ENCODE assay signal across 15 cellular contexts in the genomic region with DNA sequence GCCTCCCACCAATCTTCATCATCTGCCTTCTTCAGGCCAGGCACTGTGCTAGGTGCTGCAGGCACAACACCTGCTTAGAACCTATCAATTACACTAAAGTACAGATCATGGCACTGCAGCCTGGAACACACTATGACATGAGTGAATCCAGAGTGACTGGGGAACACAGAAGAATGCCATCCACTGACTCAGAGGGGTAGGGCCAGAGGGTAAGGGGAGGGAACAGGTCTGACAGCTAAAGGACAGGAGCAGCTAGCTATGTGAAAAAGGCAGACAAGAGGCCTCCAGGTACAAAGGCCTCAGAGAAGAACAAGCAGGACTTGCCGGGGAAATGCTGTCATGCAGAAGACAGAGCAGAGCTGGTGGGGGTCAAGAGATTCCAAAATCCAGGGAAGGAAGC. TPM values are rescaled to one million over a fixed set of nuclear protein-coding genes. Genes with fewer than 3 reads are reported as not detected.
DNase-seq lines count a peak whose midpoint lies in the region; ATAC-seq and TF ChIP-seq lines count a peak whose summit lies in the region.
"Had no signal": no experiment of that assay in that cellular context is flagged by ENCODE, and none has a peak within 500 bp of the region (broad histone marks: within the 10 kb centered on the region; RNA-seq: fewer than 3 reads in every experiment).

No MANE protein-coding gene starts in this region.

- no peaks in the 10 kb centered on the region for H4K20me1 ChIP-seq in PC-3 (ENCODE audit: low read length)

- H3K4me3 ChIP-seq in PC-3 (ENCODE audit: low read length) (no peak overlapping the region), esophagus (ENCODE audit: low read depth in 1 of 2, low read length in 2 of 2) (no peak overlapping the region), upper lobe of right lung (no peak overlapping the region)
- H3K4me3 ChIP-seq: GM23248 had no signal

- H3F3A ChIP-seq in PC-3 (ENCODE audit: low read length, unreplicated experiment) = no peaks in the 10 kb centered on the region

- no peak for TF ChIP-seq CTCF in PC-3 (conservative IDR thresholded peaks at IDR 0.05; ENCODE audit: low read depth, low read length)
- no peak for TF ChIP-seq CTCF in upper lobe of right lung (IDR thresholded peaks at IDR 0.05)

- ATAC-seq in PC-3 (peak; percentile 24; the same call in 1 of the 2 replicates), upper lobe of right lung (no peak), GM18511 (IDR thresholded peaks at IDR 0.05; ENCODE audit: unreplicated experiment) (no peak)

- POLR2A ChIA-PET in PC-3 (lab: Charles Lee; ENCODE audit: unreplicated experiment) = no interaction called here

- WGBS in esophagus, 2 donors = 56 to 82% methylated on average over 1 of the region's 1 CpG

- H3K9me2 ChIP-seq in PC-3 (replicated peaks; ENCODE audit: low read length) = no peaks in the 10 kb centered on the region

- no peak overlapping the region for H2AFZ ChIP-seq in PC-3 (ENCODE audit: low read length)
- H2AFZ ChIP-seq: GM23248 had no signal

- CTCF ChIA-PET in PC-3 (lab: Charles Lee) = no interaction called here

- peak; percentile 13 for DNase-seq in PC-3
- DNase-seq in upper lobe of right lung = peak; percentile 0
- DNase-seq in stimulated activated CD4-positive, alpha-beta T cell treated with anti-CD3 and anti-CD28 coated beads, Interleukin-4, amount 100 ng/mL, for 1 hour = no peak
- no peak for DNase-seq in globus pallidus (ENCODE audit: low spot score)
- DNase-seq: C1 segment of cervical spinal cord; Calu3; CD4-positive, alpha-beta memory T cell; COR-L47; DMS53; DMS79 treated with DMSO at 0.1 percent for 48 hours; GM23248; H7; HCEC 1CT had no signal

- H3K4me2 ChIP-seq in PC-3 (ENCODE audit: low read length) = no peak overlapping the region

- H3K9me3 ChIP-seq in PC-3 (ENCODE audit: low read length) = no peaks in the 10 kb centered on the region
- no peaks in the 10 kb centered on the region for H3K9me3 ChIP-seq in esophagus (ENCODE audit: control insufficient read depth in 2 of 2, insufficient read depth in 1 of 2, low read depth in 1 of 2, low read length in 1 of 2)
- no peaks in the 10 kb centered on the region for H3K9me3 ChIP-seq in upper lobe of right lung

- intact Hi-C loops in PC-3 (cut with micrococcal nuclease) = no loop called here
- intact Hi-C loops in upper lobe of right lung (cut with DNase I) = no loop called here

- H3K27me3 ChIP-seq in PC-3 (ENCODE audit: low read length) (no peaks in the 10 kb centered on the region), esophagus (ENCODE audit: control insufficient read depth in 1 of 2, insufficient read depth in 2 of 2, low read length in 2 of 2) (no peaks in the 10 kb centered on the region), upper lobe of right lung (no peaks in the 10 kb centered on the region)

- H3K79me2 ChIP-seq in PC-3 (ENCODE audit: low read length) = no peaks in the 10 kb centered on the region

- no TSS peak for BruUV-seq in PC-3 (replicated peaks; lab: Mats Ljungman, UMichigan)

- H3K4me1 ChIP-seq in PC-3 (ENCODE audit: insufficient read depth, low read length) (no peaks in the 10 kb centered on the region), esophagus (ENCODE audit: control insufficient read depth in 2 of 2, insufficient read depth in 2 of 2, low read length in 1 of 2) (peaks cover 0 to 11% of the 10 kb centered on the region in 2 donors), upper lobe of right lung (no peaks in the 10 kb centered on the region)

- no peak overlapping the region for H3K27ac ChIP-seq in PC-3 (ENCODE audit: low read length)
- peak overlapping the region; percentile 44 to 84 for H3K27ac ChIP-seq in esophagus (ENCODE audit: low read depth in 2 of 2, low read length in 1 of 2)
- no peak overlapping the region for H3K27ac ChIP-seq in upper lobe of right lung
- H3K27ac ChIP-seq: GM23248 had no signal

- H3K9ac ChIP-seq in PC-3 (ENCODE audit: low read length) = no peak overlapping the region
- H3K9ac ChIP-seq: GM23248 had no signal

- H3K36me3 ChIP-seq in PC-3 (ENCODE audit: low read depth, low read length) (no peaks in the 10 kb centered on the region), esophagus (ENCODE audit: control insufficient read depth in 2 of 2, insufficient read depth in 2 of 2, low read length in 1 of 2) (peaks cover 0 to 4% of the 10 kb centered on the region in 2 donors), upper lobe of right lung (no peaks in the 10 kb centered on the region)

RNA-seq across cellular contexts. Expression of gene ACAA2, which starts 53.3 kb away (rescaled TPM):
- total RNA-seq in PC-3 (2014; rRNA removed) (6.5 and 7.1 TPM in 2 replicates), upper lobe of right lung (68.9 TPM)
- polyA plus RNA-seq in esophagus = 10 to 100 TPM; 13.0 to 19.0 TPM

Comparison
In these comparisons a context has a peak if more than half of its experiments do, and no peak if none do; other contexts are left out.
1. DNase-seq: peak in PC-3 (single experiment) and upper lobe of right lung (single experiment); none in stimulated activated CD4-positive, alpha-beta T cell treated with anti-CD3 and anti-CD28 coated beads, Interleukin-4, amount 100 ng/mL, for 1 hour (single experiment) and globus pallidus (single experiment).
2. H3K27ac ChIP-seq: peak in esophagus (2 of 2); none in PC-3 (single experiment) and upper lobe of right lung (single experiment).